In genomic region chr15:37105795-37106333, GRCh38 we compare ENCODE assay signal across 1 cellular context.
TF ChIP-seq lines count a peak whose summit lies in the region.

No MANE protein-coding gene starts in this region.

TF ChIP-seq in neural cell, 6 proteins besides CTCF, POLR2A, EP300 and RAD21:
- TF ChIP-seq REST (IDR thresholded peaks at IDR 0.05; ENCODE audit: borderline replicate concordance) (peak; percentile 91), MXI1 (conservative IDR thresholded peaks at IDR 0.05; ENCODE audit: poor library complexity, severe bottlenecking) (no peak)
